18 cellular contexts compared by ENCODE assay signal in genomic region chr12:101038289-101038871, GRCh38.
DNase-seq lines count a peak whose midpoint lies in the region; ATAC-seq, FAIRE-seq and TF ChIP-seq lines count a peak whose summit lies in the region.
"Had no signal": no experiment of that assay in that cellular context is flagged by ENCODE, and none has a peak within 500 bp of the region (broad histone marks: within the 10 kb centered on the region; RNA-seq: fewer than 3 reads in every experiment).

No MANE protein-coding gene starts in this region.

- no peak overlapping the region for H3K4me3 ChIP-seq in astrocyte (ENCODE audit: insufficient read depth, low read depth, low read length)
- H3K4me3 ChIP-seq: MG63, prostate gland, stomach had no signal

- H3K36me3 Mint-ChIP-seq in astrocyte (ENCODE audit: low read depth, unreplicated experiment) = peaks cover 10% of the 10 kb centered on the region
- H3K36me3 Mint-ChIP-seq: activated naive CD8-positive, alpha-beta T cell treated with anti-CD3 and anti-CD28 coated beads, Interleukin-2, amount 10 ng/mL, durations not matched to agents 7 days and 5 days had no signal

- DNase-seq in EH (ENCODE audit: low read depth) = peak; percentile 25
- DNase-seq in astrocyte (ENCODE audit: low read depth) = no peak
- DNase-seq in GDM1 (lab: John Stamatoyannopoulos, UW) = no peak
- no peak for DNase-seq in HuH-7 (ENCODE audit: low spot score)
- DNase-seq in NCI-H1694 treated with DMSO at 0.1 percent for 48 hours (lab: John Stamatoyannopoulos, UW) = no peak
- DNase-seq in mucosa of gallbladder (ENCODE audit: low spot score) = no peak
- DNase-seq: activated naive CD8-positive, alpha-beta T cell treated with anti-CD3 and anti-CD28 coated beads, Interleukin-2, amount 10 ng/mL, durations not matched to agents 7 days and 5 days; cortex of kidney; foreskin melanocyte; GF-D8; H9; MG63; stimulated activated CD4-positive, alpha-beta T cell treated with anti-CD3 and anti-CD28 coated beads, Interleukin-4, amount 100 ng/mL, for 1 hour; stomach had no signal

- H3K27ac ChIP-seq in astrocyte (ENCODE audit: low read depth, low read length) = no peak overlapping the region
- H3K27ac ChIP-seq: C4-2B, prostate gland, stomach had no signal

- H3K27me3 ChIP-seq in astrocyte (ENCODE audit: insufficient read depth, low read length) = no peaks in the 10 kb centered on the region
- H3K27me3 ChIP-seq: MG63, stomach had no signal

- peak overlapping the region; percentile 53 for H3K27ac Mint-ChIP-seq in astrocyte (ENCODE audit: unreplicated experiment)
- H3K27ac Mint-ChIP-seq: activated naive CD8-positive, alpha-beta T cell treated with anti-CD3 and anti-CD28 coated beads, Interleukin-2, amount 10 ng/mL, durations not matched to agents 7 days and 5 days had no signal

- H3K9me3 ChIP-seq in astrocyte (ENCODE audit: insufficient read depth, low read depth, low read length) = no peaks in the 10 kb centered on the region
- H3K9me3 ChIP-seq: MG63, prostate gland, stomach had no signal

- ATAC-seq in GM18870 (IDR thresholded peaks at IDR 0.05; ENCODE audit: unreplicated experiment) = peak; percentile 78
- peak; percentile 76 for ATAC-seq in HG02973 (IDR thresholded peaks at IDR 0.05; ENCODE audit: unreplicated experiment)

- no peaks in the 10 kb centered on the region for H3K36me3 ChIP-seq in astrocyte (ENCODE audit: insufficient read depth, low read length)
- H3K36me3 ChIP-seq: MG63, prostate gland, stomach had no signal

- no peak overlapping the region for H3K4me2 ChIP-seq in astrocyte (ENCODE audit: low read length)

- FAIRE-seq in astrocyte (lab: Jason Lieb, UNC) = no peak

- no peak overlapping the region for H3K9ac ChIP-seq in astrocyte (ENCODE audit: low read length)

- no peak overlapping the region for H3K4me3 Mint-ChIP-seq in astrocyte (ENCODE audit: unreplicated experiment)
- H3K4me3 Mint-ChIP-seq: activated naive CD8-positive, alpha-beta T cell treated with anti-CD3 and anti-CD28 coated beads, Interleukin-2, amount 10 ng/mL, durations not matched to agents 7 days and 5 days; H9 had no signal

- H3K27me3 Mint-ChIP-seq in astrocyte (ENCODE audit: low read depth, unreplicated experiment) = no peaks in the 10 kb centered on the region
- H3K27me3 Mint-ChIP-seq: activated naive CD8-positive, alpha-beta T cell treated with anti-CD3 and anti-CD28 coated beads, Interleukin-2, amount 10 ng/mL, durations not matched to agents 7 days and 5 days had no signal

- no peaks in the 10 kb centered on the region for H3K4me1 ChIP-seq in astrocyte (ENCODE audit: insufficient read depth, low read length)
- H3K4me1 ChIP-seq: prostate gland, stomach had no signal

- H2AFZ ChIP-seq in astrocyte (ENCODE audit: low read depth, low read length) = no peak overlapping the region

- no peaks in the 10 kb centered on the region for H3K79me2 ChIP-seq in astrocyte (ENCODE audit: insufficient read depth, low read length)

- no peaks in the 10 kb centered on the region for H4K20me1 ChIP-seq in astrocyte (ENCODE audit: insufficient read depth, low read length)

- TF ChIP-seq CTCF in astrocyte (IDR thresholded peaks at IDR 0.05; ENCODE audit: insufficient read depth, low read depth, low read length) = no peak

- H3K4me1 Mint-ChIP-seq in astrocyte (ENCODE audit: low read depth, unreplicated experiment) = peaks cover 13% of the 10 kb centered on the region
- H3K4me1 Mint-ChIP-seq: activated naive CD8-positive, alpha-beta T cell treated with anti-CD3 and anti-CD28 coated beads, Interleukin-2, amount 10 ng/mL, durations not matched to agents 7 days and 5 days; H9 had no signal

- no peaks in the 10 kb centered on the region for H3K9me3 Mint-ChIP-seq in astrocyte (ENCODE audit: unreplicated experiment)
